In the genomic region with DNA sequence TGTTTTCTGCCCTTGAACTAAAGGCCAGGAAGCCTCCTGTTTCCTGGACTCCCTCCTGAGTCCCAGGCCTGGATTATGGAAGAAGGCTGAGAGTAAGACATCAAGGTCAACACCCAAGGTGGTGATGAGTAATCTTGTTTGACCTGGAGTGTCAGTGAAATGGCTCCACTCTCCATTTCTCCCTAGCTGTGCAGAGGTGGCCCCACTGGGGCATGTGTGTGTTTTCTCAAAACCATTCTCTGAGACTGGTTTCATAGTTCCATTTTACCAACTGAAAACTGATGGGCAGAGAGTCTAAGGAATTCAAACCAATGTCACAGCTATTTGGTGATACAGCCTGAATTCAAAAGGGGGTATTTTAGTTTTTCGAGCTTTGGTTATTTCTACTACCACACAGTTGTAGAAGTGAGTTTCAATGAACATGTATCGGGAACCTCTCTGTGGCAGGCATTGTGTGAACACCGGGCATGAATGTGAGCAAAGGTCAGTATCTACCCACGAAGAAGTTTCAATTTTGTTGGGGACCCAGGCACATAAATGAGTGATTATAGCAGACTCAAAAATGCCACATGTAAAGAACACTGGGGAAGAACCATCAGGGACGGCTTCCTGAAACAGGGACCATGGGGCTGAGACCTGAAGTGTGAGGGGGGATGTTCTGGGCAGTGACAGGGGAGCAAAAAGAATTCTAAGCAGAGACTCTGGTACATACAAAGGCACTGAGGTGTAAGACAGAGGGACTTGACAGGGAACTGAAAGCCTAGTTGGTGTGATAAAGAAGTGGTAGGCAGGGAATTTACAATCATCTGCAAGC, we compare ENCODE assay signal across 12 cellular contexts.
"Had no signal": no experiment of that assay in that cellular context is flagged by ENCODE, and none has a peak within 500 bp of the region (broad histone marks: within the 10 kb centered on the region; RNA-seq: fewer than 3 reads in every experiment).

No MANE protein-coding gene starts in this region.

- ATAC-seq: activated CD4-positive, CD25-positive, alpha-beta regulatory T cell treated with anti-CD3 and anti-CD28 coated beads, Interleukin-2, amount 50 U/mL, for 24 hours; lower lobe of right lung had no signal

- H3K27ac Mint-ChIP-seq: immature natural killer cell had no signal

- H3K4me1 Mint-ChIP-seq: central memory CD8-positive, alpha-beta T cell; immature natural killer cell had no signal

- H3K27me3 Mint-ChIP-seq: central memory CD8-positive, alpha-beta T cell had no signal

- DNase-seq: activated CD4-positive, alpha-beta T cell treated with anti-CD3 and anti-CD28 coated beads, Interleukin-2, amount 50 U/mL, for 1 hour; activated naive CD4-positive, alpha-beta T cell treated with Interleukin-2 at 50 U/mL for 16 hours; activated T-cell treated with anti-CD3 and anti-CD28 coated beads for 4 hours; anterior cingulate cortex; brain microvascular endothelial cell; immature natural killer cell; lower lobe of right lung; stimulated activated CD4-positive, alpha-beta T cell treated with anti-CD3 and anti-CD28 coated beads, Interleukin-12 subunit alpha, Interleukin-12 subunit beta, amount 100 ng/mL, for 4 hours; stimulated activated CD4-positive, alpha-beta T cell treated with anti-CD3 and anti-CD28 coated beads, Interleukin-2, amount 100 ng/mL, for 24 hours; uterus had no signal

- H3K36me3 Mint-ChIP-seq: immature natural killer cell had no signal

- H3K4me3 Mint-ChIP-seq: central memory CD8-positive, alpha-beta T cell; immature natural killer cell had no signal
